Comparison of ENCODE assay signal across 13 cellular contexts in genomic region chr12:124487065-124487833, GRCh38.
DNase-seq lines count a peak whose midpoint lies in the region; ATAC-seq and TF ChIP-seq lines count a peak whose summit lies in the region.
"Had no signal": no experiment of that assay in that cellular context is flagged by ENCODE, and none has a peak within 500 bp of the region (broad histone marks: within the 10 kb centered on the region; RNA-seq: fewer than 3 reads in every experiment).

No MANE protein-coding gene starts in this region.

- no peaks in the 10 kb centered on the region for H3K27me3 ChIP-seq in H7 (ENCODE audit: control insufficient read depth, insufficient read depth, low read length)
- no peaks in the 10 kb centered on the region for H3K27me3 ChIP-seq in adrenal gland
- H3K27me3 ChIP-seq in sigmoid colon: no peaks in the 10 kb centered on the region
- no peaks in the 10 kb centered on the region for H3K27me3 ChIP-seq in Karpas-422 (ENCODE audit: low read length)

- no peak overlapping the region for H3K9ac ChIP-seq in Karpas-422 (ENCODE audit: low read length)

- H3K9me2 ChIP-seq in Karpas-422 (replicated peaks; ENCODE audit: insufficient read depth, low read length): no peaks in the 10 kb centered on the region

- no peak overlapping the region for H3K4me2 ChIP-seq in Karpas-422 (ENCODE audit: low read depth, low read length, poor library complexity, severe bottlenecking)

- H2AFZ ChIP-seq in Karpas-422 (ENCODE audit: low read length): no peak overlapping the region

- TF ChIP-seq POLR2A in adrenal gland (IDR thresholded peaks at IDR 0.05) (no peak), sigmoid colon (IDR thresholded peaks at IDR 0.05) (no peak)

- intact Hi-C loops in adrenal gland (cut with DNase I) (no loop called here), left ventricle myocardium superior (cut with micrococcal nuclease) (no loop called here), sigmoid colon (cut with DNase I) (no loop called here)

- peaks cover 40% of the 10 kb centered on the region for H4K20me1 ChIP-seq in Karpas-422 (ENCODE audit: insufficient read depth, low read depth, low read length)

- H3K4me3 ChIP-seq in H7 (ENCODE audit: insufficient read depth, low read depth, low read length): no peak overlapping the region
- no peak overlapping the region for H3K4me3 ChIP-seq in adrenal gland
- H3K4me3 ChIP-seq in sigmoid colon: no peak overlapping the region
- H3K4me3 ChIP-seq in Karpas-422 (ENCODE audit: low read length): no peak overlapping the region

- 58 to 67% (median 60%) methylated on average over 26 to 27 of the region's 27 CpGs for WGBS in adrenal gland, 4 donors
- WGBS in sigmoid colon, 2 donors: 82 to 87% methylated on average over 27 of the region's 27 CpGs

- DNase-seq in H7: peak; percentile 62
- DNase-seq in adrenal gland: peak in 6 of 7 donors; percentile 60 to 86 (median 71)
- DNase-seq in left ventricle myocardium superior: peak; percentile 73
- DNase-seq in sigmoid colon: no peak
- DNase-seq in GF-D8 (lab: John Stamatoyannopoulos, UW): no peak
- DNase-seq in Karpas-422: no peak
- DNase-seq: activated naive CD8-positive, alpha-beta T cell treated with anti-CD3 and anti-CD28 coated beads, Interleukin-2, amount 10 ng/mL, durations not matched to agents 7 days and 5 days; HCEC 1CT; NCI-H2029; PC-3 had no signal

- peak overlapping the region in 2 of 5 donors; percentile 57 to 68 for H3K27ac ChIP-seq in adrenal gland
- peak overlapping the region in 3 of 4 donors; percentile 50 to 59 (median 54) for H3K27ac ChIP-seq in sigmoid colon
- H3K27ac ChIP-seq in Karpas-422 (ENCODE audit: low read length): no peak overlapping the region

- H3K9me3 ChIP-seq in adrenal gland (replicated peaks in 1 of 3) (no peaks in the 10 kb centered on the region), sigmoid colon (no peaks in the 10 kb centered on the region), Karpas-422 (ENCODE audit: low read length) (no peaks in the 10 kb centered on the region)

- peaks cover 61% of the 10 kb centered on the region for H3K79me2 ChIP-seq in Karpas-422 (ENCODE audit: low read length)

- H3K4me1 ChIP-seq in adrenal gland (replicated peaks in 1 of 2) (peaks cover 29 to 36% of the 10 kb centered on the region in 2 donors), sigmoid colon (peaks cover 0 to 46% (median 35%) of the 10 kb centered on the region in 4 donors), Karpas-422 (ENCODE audit: low read length) (no peaks in the 10 kb centered on the region)

- TF ChIP-seq CTCF in adrenal gland (IDR thresholded peaks at IDR 0.05) (no peak), sigmoid colon (IDR thresholded peaks at IDR 0.05) (no peak)

- ATAC-seq in left ventricle myocardium superior: peak; percentile 5
- no peak for ATAC-seq in GM21381 (IDR thresholded peaks at IDR 0.05; ENCODE audit: unreplicated experiment)
- no peak for ATAC-seq in HG02970 (IDR thresholded peaks at IDR 0.05; ENCODE audit: low FRiP score, unreplicated experiment)
- ATAC-seq: HepG2, PC-3 had no signal

- H3K36me3 ChIP-seq in H7 (replicated peaks; ENCODE audit: control insufficient read depth, insufficient read depth, low read length): peaks cover 16% of the 10 kb centered on the region
- peaks cover 0 to 45% of the 10 kb centered on the region in 2 donors for H3K36me3 ChIP-seq in adrenal gland (replicated peaks in 1 of 2)
- peaks cover 0 to 58% (median 27%) of the 10 kb centered on the region in 4 donors for H3K36me3 ChIP-seq in sigmoid colon
- H3K36me3 ChIP-seq in Karpas-422 (ENCODE audit: insufficient read depth, low read length): peaks cover 3% of the 10 kb centered on the region; the same call in 1 of the 2 replicates

- no peak for TF ChIP-seq EP300 in sigmoid colon (IDR thresholded peaks at IDR 0.05)

Comparison
In these comparisons a context has a peak if more than half of its experiments do, and no peak if none do; other contexts are left out.
1. DNase-seq: peak in H7 (single experiment), adrenal gland (6 of 7) and left ventricle myocardium superior (single experiment); none in sigmoid colon (single experiment), GF-D8 (single experiment) and Karpas-422 (single experiment).